8 cellular contexts compared by ENCODE assay signal in the genomic region with DNA sequence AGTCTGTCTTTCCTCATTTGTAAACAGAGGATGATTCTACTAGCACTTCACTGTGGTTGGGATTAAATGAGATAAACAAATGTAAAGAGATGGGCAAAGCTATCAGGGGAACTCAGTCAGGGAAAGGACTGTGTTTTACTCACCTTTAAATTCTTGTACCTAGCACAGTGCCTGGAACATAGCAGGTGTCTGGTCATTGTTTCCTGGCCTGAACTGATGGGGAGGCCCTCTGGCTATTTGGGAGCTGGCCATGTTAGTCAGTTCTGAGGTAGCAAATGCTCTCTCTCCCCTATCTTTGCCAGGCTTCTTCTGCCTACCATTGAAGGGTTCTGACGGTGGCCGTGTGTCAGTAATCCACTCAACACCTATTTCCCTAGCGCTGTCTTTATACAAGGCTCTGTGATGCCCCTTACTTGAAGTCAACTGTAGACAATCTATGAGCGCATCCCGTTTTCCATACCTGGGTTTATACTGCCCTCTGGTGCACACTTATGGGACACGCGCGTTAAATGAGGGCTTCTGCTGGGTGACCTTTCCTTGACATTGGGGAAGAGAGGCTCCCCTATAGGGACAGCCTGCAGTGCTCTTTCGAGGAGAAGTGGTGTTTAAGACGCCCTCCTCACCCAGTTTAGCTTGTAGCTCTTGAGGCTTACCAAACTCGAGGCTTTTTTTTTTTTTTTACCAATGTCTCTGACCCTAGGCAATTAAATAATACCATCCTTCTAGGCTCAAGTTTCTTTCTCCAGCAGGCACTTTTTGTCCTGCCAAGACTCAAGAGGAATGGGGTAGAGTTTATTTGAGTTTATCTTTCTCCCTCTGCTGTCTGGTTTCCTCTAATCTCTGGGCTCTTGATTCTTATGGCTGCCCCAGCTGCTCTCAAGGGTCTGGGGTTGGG. TPM values are rescaled to one million over a fixed set of nuclear protein-coding genes. Genes with fewer than 3 reads are reported as not detected.
DNase-seq lines count a peak whose midpoint lies in the region; ATAC-seq and TF ChIP-seq lines count a peak whose summit lies in the region.

No MANE protein-coding gene starts in this region.

- DNase-seq in ACHN (peak; percentile 59), LNCaP clone FGC (ENCODE audit: low read depth) (peak; percentile 19), Panc1 (ENCODE audit: low read depth, low spot score) (peak; percentile 66), fibroblast of peridontal ligament (ENCODE audit: extremely low read depth) (peak; percentile 68), substantia nigra (lab: John Stamatoyannopoulos, UW) (peak in 38 of 49 donors; percentile 1 to 65 (median 26))
- DNase-seq in activated T-cell treated with anti-CD3 and anti-CD28 coated beads, Interleukin-2, amount 50 U/mL, for 48 hours = peak; percentile 82 to 84

- BruUV-seq in Panc1 (replicated peaks; lab: Mats Ljungman, UMichigan) = no TSS peak

- H3K4me3 ChIP-seq in LNCaP clone FGC (ENCODE audit: low read depth, low read length) = no peak overlapping the region
- no peak overlapping the region for H3K4me3 ChIP-seq in Panc1 (ENCODE audit: low read depth in 2 of 2, low read length in 2 of 2)
- no peak overlapping the region for H3K4me3 ChIP-seq in neutrophil (ENCODE audit: low read depth in 1 of 2, low read length in 1 of 2)

- POLR2A ChIA-PET in Panc1 (lab: Charles Lee) = no interaction called here

- CTCF ChIA-PET in Panc1 (lab: Charles Lee) = interaction anchor here (0.6 to 3.1 kb wide), 3 partner anchors 57 to 242 kb away, joined by 3 to 18 read pairs (median 3); no protein-coding TSS in a partner anchor

- H3K9me3 ChIP-seq in Panc1 (ENCODE audit: control insufficient read depth, insufficient read depth, low read depth, low read length) (no peaks in the 10 kb centered on the region), neutrophil (no peaks in the 10 kb centered on the region)

- peak; percentile 83 for TF ChIP-seq CTCF in LNCaP clone FGC (IDR thresholded peaks at IDR 0.05; ENCODE audit: control insufficient read depth, extremely low read depth, insufficient read depth)
- TF ChIP-seq CTCF in Panc1 (IDR thresholded peaks at IDR 0.05) = peak; percentile 87
- TF ChIP-seq CTCF in neutrophil (IDR thresholded peaks at IDR 0.05) = peak; percentile 83

- H3K27me3 ChIP-seq in Panc1 (ENCODE audit: control insufficient read depth, insufficient read depth, low read length) (no peaks in the 10 kb centered on the region; the same call in none of the 2 replicates), neutrophil (peaks cover 42% of the 10 kb centered on the region)

- no peak overlapping the region for H3K27ac ChIP-seq in Panc1 (ENCODE audit: low read length)
- H3K27ac ChIP-seq in neutrophil = no peak overlapping the region
- no peak overlapping the region for H3K27ac ChIP-seq in substantia nigra (ENCODE audit: low read depth, low read length, poor library complexity, severe bottlenecking)

- in situ Hi-C loops in ACHN (cut with HindIII; ENCODE audit: low pct_ligation_motif_present, low pct_unique_long_range_greater_than_20kb, low sequenced_read_pairs) (no loop called here), Panc1 (cut with HindIII; ENCODE audit: low pct_unique_long_range_greater_than_20kb, low sequenced_read_pairs) (no loop called here)

- H3K4me1 ChIP-seq in Panc1 (ENCODE audit: control insufficient read depth, insufficient read depth, low read length) (peaks cover 6% of the 10 kb centered on the region; the same call in 1 of the 2 replicates), neutrophil (ENCODE audit: control insufficient read depth in 1 of 2, insufficient read depth in 1 of 2, low read depth in 1 of 2, low read length in 1 of 2) (peaks cover 13% of the 10 kb centered on the region in 2 experiments)

- ATAC-seq in GM18907 (IDR thresholded peaks at IDR 0.05; ENCODE audit: unreplicated experiment) (peak; percentile 61), Panc1 (peak; percentile 85)

- intact Hi-C loops in Panc1 (cut with micrococcal nuclease; ENCODE audit: unreplicated experiment) = loop anchor here (1.0 to 5.0 kb wide), 3 partner anchors 51 to 241 kb away; no protein-coding TSS in a partner anchor

- H3K36me3 ChIP-seq in Panc1 (ENCODE audit: control insufficient read depth, insufficient read depth, low read length) (no peaks in the 10 kb centered on the region), neutrophil (no peaks in the 10 kb centered on the region)

RNA-seq across cellular contexts. Expression of a gene that starts 4.0 kb away (rescaled TPM):
- not detected for total RNA-seq in Panc1 (2021; ENCODE audit: unreplicated experiment)
- polyA plus RNA-seq in Panc1 (2012; ENCODE audit: insufficient read length) = not detected

RNA-seq across cellular contexts. Expression of a gene that starts 25.3 kb away (rescaled TPM):
- 13.1 TPM for total RNA-seq in Panc1 (2021; ENCODE audit: unreplicated experiment)
- polyA plus RNA-seq in Panc1 (2012; ENCODE audit: insufficient read length) = 11.7 TPM

RNA-seq across cellular contexts. Expression of a gene that starts 49.0 kb away (rescaled TPM):
- 23.3 TPM for total RNA-seq in Panc1 (2021; ENCODE audit: unreplicated experiment)
- 9.6 TPM for polyA plus RNA-seq in Panc1 (2012; ENCODE audit: insufficient read length)

Comparison
In these comparisons a context has a peak if more than half of its experiments do, and no peak if none do; other contexts are left out.
1. DNase-seq: peak in every context shown above with its lines; median percentile 83 in activated T-cell treated with anti-CD3 and anti-CD28 coated beads, Interleukin-2, amount 50 U/mL, for 48 hours; 68 in fibroblast of peridontal ligament; 66 in Panc1; 59 in ACHN; 26 in substantia nigra; 19 in LNCaP clone FGC.